Comparison of ENCODE assay signal across 34 cellular contexts in the genomic region with DNA sequence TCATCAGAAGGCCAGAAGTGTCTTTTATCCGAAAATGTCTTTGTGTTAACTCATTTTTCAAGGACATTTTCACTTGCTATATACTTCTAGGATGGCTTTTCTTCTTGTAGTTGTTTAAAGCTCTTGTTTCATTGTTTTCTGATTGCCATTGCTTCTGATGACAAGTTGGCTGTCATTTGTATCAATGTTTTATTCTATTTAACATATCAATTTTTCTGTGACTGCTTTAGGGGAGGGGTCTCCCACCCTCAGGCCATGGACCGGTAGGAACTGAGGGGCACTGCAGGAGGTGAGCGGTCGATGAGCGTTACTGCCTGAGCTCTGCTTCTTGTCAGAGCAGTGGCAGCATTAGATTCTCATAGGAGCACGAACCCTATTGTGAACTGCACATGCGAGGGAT.
"Had no signal": no experiment of that assay in that cellular context is flagged by ENCODE, and none has a peak within 500 bp of the region (broad histone marks: within the 10 kb centered on the region; RNA-seq: fewer than 3 reads in every experiment).

No MANE protein-coding gene starts in this region.

- H3K4me2 ChIP-seq: KMS-11 had no signal

- H3K9me3 ChIP-seq: MG63 had no signal

- H3K9ac ChIP-seq: KMS-11 had no signal

- DNase-seq: Karpas-422, Kasumi-1, KG1, MG63, MM.1S, MV-4-11, NCI-H1048, NCI-H1092, NCI-H1092 treated with DMSO at 0.1 percent for 48 hours, NCI-H1105, NCI-H1105 treated with DMSO at 0.1 percent for 48 hours, NCI-H1417, NCI-H1417 treated with DMSO at 0.1 percent for 48 hours, NCI-H1436, NCI-H1436 treated with DMSO at 0.1 percent for 48 hours, NCI-H146, NCI-H1694, NCI-H1694 treated with DMSO at 0.1 percent for 48 hours, NCI-H187, NCI-H187 treated with DMSO at 0.1 percent for 48 hours, NCI-H1930, NCI-H2029, NCI-H2029 treated with DMSO at 0.1 percent for 48 hours, NCI-H2081, NCI-H2081 treated with DMSO at 0.1 percent for 48 hours, NCI-H2107, NCI-H2171, NCI-H2171 treated with DMSO at 0.1 percent for 48 hours, NCI-H2227 treated with DMSO at 0.1 percent for 48 hours, NCI-H226, NCI-H345, NCI-H446, NCI-H446 treated with DMSO at 0.1 percent for 48 hours had no signal

- H3K27ac ChIP-seq: KMS-11 had no signal

- H3K36me3 ChIP-seq: MG63 had no signal

- H3K4me3 ChIP-seq: MG63 had no signal

- H3K27me3 ChIP-seq: MG63 had no signal
